8 cellular contexts compared by ENCODE assay signal in the genomic region with DNA sequence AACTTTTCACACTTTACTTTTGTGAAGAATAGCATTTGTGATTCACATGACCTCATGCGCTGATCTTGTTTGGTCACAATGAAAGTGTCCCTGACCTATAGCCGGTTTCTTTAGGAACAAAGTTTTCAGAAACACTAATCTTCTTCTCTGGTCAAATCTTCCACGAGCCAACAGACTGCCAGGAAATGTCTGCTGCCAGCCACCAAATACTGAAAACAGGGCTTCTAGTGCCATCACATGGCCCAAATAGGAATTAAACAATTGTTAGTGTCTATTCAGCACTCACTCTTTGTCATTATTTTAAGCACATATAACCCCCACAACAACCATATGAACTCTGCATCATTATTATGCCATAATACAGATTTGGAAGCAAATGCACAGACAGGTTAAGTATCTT.
DNase-seq lines count a peak whose midpoint lies in the region; ATAC-seq and TF ChIP-seq lines count a peak whose summit lies in the region.

No MANE protein-coding gene starts in this region.

- no peak for TF ChIP-seq EP300 in stomach (IDR thresholded peaks at IDR 0.05)

- H3K27me3 ChIP-seq in MM.1S (replicated peaks; ENCODE audit: insufficient read depth, low read length) (no peaks in the 10 kb centered on the region), left ventricle myocardium inferior (ENCODE audit: low read depth) (peaks cover 38% of the 10 kb centered on the region), stomach (no peaks in the 10 kb centered on the region)

- no peaks in the 10 kb centered on the region for H3K9me2 ChIP-seq in MM.1S (replicated peaks; ENCODE audit: insufficient read depth, low read length)

- no peaks in the 10 kb centered on the region for H3K9me3 ChIP-seq in MM.1S (replicated peaks; ENCODE audit: insufficient read depth, low read length)
- no peaks in the 10 kb centered on the region for H3K9me3 ChIP-seq in left ventricle myocardium inferior (replicated peaks)
- no peaks in the 10 kb centered on the region for H3K9me3 ChIP-seq in stomach

- H3K27ac ChIP-seq in MM.1S (ENCODE audit: low read length), result no peak overlapping the region
- no peak overlapping the region for H3K27ac ChIP-seq in left ventricle myocardium inferior (replicated peaks)
- H3K27ac ChIP-seq in stomach, result no peak overlapping the region

- no peak overlapping the region for H3K4me2 ChIP-seq in MM.1S (ENCODE audit: low read depth, low read length)

- H3K4me1 ChIP-seq in MM.1S (ENCODE audit: low read length), result no peaks in the 10 kb centered on the region
- H3K4me1 ChIP-seq in left ventricle myocardium inferior, result no peaks in the 10 kb centered on the region
- no peaks in the 10 kb centered on the region for H3K4me1 ChIP-seq in stomach

- no peaks in the 10 kb centered on the region for H3K79me2 ChIP-seq in MM.1S (ENCODE audit: low read length)

- H3K4me3 ChIP-seq in MM.1S (ENCODE audit: low read length), result no peak overlapping the region
- no peak overlapping the region for H3K4me3 ChIP-seq in left ventricle myocardium inferior
- no peak overlapping the region for H3K4me3 ChIP-seq in stomach

- TF ChIP-seq POLR2A in stomach (IDR thresholded peaks at IDR 0.05), result no peak

- ATAC-seq in Right ventricle myocardium superior (ENCODE audit: poor library complexity), result peak; percentile 62
- no peak for ATAC-seq in Right ventricle myocardium inferior

- intact Hi-C loops in Right ventricle myocardium superior (cut with DNase I), result loop anchor here (5.0 kb wide), 1 partner anchor 1511 kb away; no protein-coding TSS in a partner anchor
- intact Hi-C loops in Right ventricle myocardium inferior (cut with DNase I), result no loop called here
- intact Hi-C loops in left ventricle myocardium inferior (cut with micrococcal nuclease), result no loop called here
- intact Hi-C loops in stomach (cut with DNase I; ENCODE audit: low total_unique reads), result no loop called here

- H2AFZ ChIP-seq in MM.1S (ENCODE audit: low read length), result 0 out of 2 replicates have a peak overlapping the region, but pooled peaks have one; percentile 39

- no peak overlapping the region for H3K9ac ChIP-seq in MM.1S (ENCODE audit: low read length)

- H3K36me3 ChIP-seq in MM.1S (replicated peaks; ENCODE audit: insufficient read depth, low read length) (no peaks in the 10 kb centered on the region), left ventricle myocardium inferior (no peaks in the 10 kb centered on the region), stomach (no peaks in the 10 kb centered on the region)

- no peak for DNase-seq in Right ventricle myocardium superior
- no peak for DNase-seq in Right ventricle myocardium inferior (ENCODE audit: missing footprints)
- peak; percentile 59 for DNase-seq in MM.1S
- DNase-seq in SW480 (ENCODE audit: low spot score), result peak; percentile 22
- no peak for DNase-seq in left ventricle myocardium inferior
- peak; percentile 41 for DNase-seq in stomach
- no peak for DNase-seq in stimulated activated CD4-positive, alpha-beta T cell treated with anti-CD3 and anti-CD28 coated beads, Interleukin-1b, Interleukin-23, amount 100 ng/mL, for 48 hours
- no peak for DNase-seq in GM19240 (ENCODE audit: insufficient read length, low spot score)

- no peaks in the 10 kb centered on the region for H3F3A ChIP-seq in MM.1S (ENCODE audit: insufficient read depth, low read length)

- TF ChIP-seq CTCF in MM.1S (IDR thresholded peaks at IDR 0.05; ENCODE audit: low read length), result peak; percentile 58
- TF ChIP-seq CTCF in left ventricle myocardium inferior (IDR thresholded peaks at IDR 0.05; ENCODE audit: borderline replicate concordance), result peak; percentile 57
- peak in 4 of 7 experiments; percentile 20 to 55 (median 48) for TF ChIP-seq CTCF in stomach (IDR thresholded peaks at IDR 0.05)

- WGBS in stomach, 5 donors, result 11 to 25% (median 18%) methylated on average over 3 of the region's 3 CpGs

- H4K20me1 ChIP-seq in MM.1S (ENCODE audit: insufficient read depth, low read length), result no peaks in the 10 kb centered on the region

Comparison
In these comparisons a context has a peak if more than half of its experiments do, and no peak if none do; other contexts are left out.
1. DNase-seq: peak in MM.1S (single experiment), SW480 (single experiment) and stomach (single experiment); none in Right ventricle myocardium superior (single experiment), Right ventricle myocardium inferior (single experiment), left ventricle myocardium inferior (single experiment), stimulated activated CD4-positive, alpha-beta T cell treated with anti-CD3 and anti-CD28 coated beads, Interleukin-1b, Interleukin-23, amount 100 ng/mL, for 48 hours (single experiment) and GM19240 (single experiment).
2. Peak in every context shown above with its lines, with median percentiles within 50 percentile points of each other: CTCF ChIP-seq.